8 cellular contexts compared by ENCODE assay signal in genomic region chr12:74317078-74317581, GRCh38.
DNase-seq lines count a peak whose midpoint lies in the region; ATAC-seq and TF ChIP-seq lines count a peak whose summit lies in the region.

No MANE protein-coding gene starts in this region.

- no peaks in the 10 kb centered on the region for H3K36me3 Mint-ChIP-seq in chondrocyte (ENCODE audit: low read depth)
- no peaks in the 10 kb centered on the region for H3K36me3 Mint-ChIP-seq in activated CD8-positive, alpha-beta T cell treated with anti-CD3 and anti-CD28 coated beads for 36 hours (ENCODE audit: low read depth)

- peaks cover 27% of the 10 kb centered on the region for H3K4me1 Mint-ChIP-seq in chondrocyte (ENCODE audit: low read depth)
- no peaks in the 10 kb centered on the region for H3K4me1 Mint-ChIP-seq in activated CD8-positive, alpha-beta T cell treated with anti-CD3 and anti-CD28 coated beads for 36 hours (ENCODE audit: low read depth)

- no CpG with 5 or more reads among the region's 1 CpG for WGBS in neuronal stem cell (ENCODE audit: extremely low coverage in 2 of 2, insufficient read length in 2 of 2, insufficient replicate concordance in 1 of 2), 2 donors

- H2AFZ ChIP-seq in neuronal stem cell (ENCODE audit: low read length): no peak overlapping the region

- H3K9ac ChIP-seq in neuronal stem cell (ENCODE audit: low read depth, low read length, poor library complexity): no peak overlapping the region

- no peak overlapping the region for H4K8ac ChIP-seq in neuronal stem cell (ENCODE audit: low read depth, low read length)

- DNase-seq in GM13976 (ENCODE audit: low spot score) (no peak), NCI-H345 (lab: John Stamatoyannopoulos, UW) (peak; percentile 32), chondrocyte (ENCODE audit: low spot score) (no peak), neuronal stem cell (ENCODE audit: low spot score) (peak; percentile 38), UCSD-AML1 (lab: John Stamatoyannopoulos, UW; ENCODE audit: unreplicated experiment) (no peak)
- no peak for DNase-seq in activated effector memory CD4-positive, alpha-beta T cell treated with Interleukin-2 at 50 U/mL for 16 hours
- no peak for DNase-seq in activated CD8-positive, alpha-beta T cell treated with anti-CD3 and anti-CD28 coated beads for 36 hours

- intact Hi-C loops in activated CD8-positive, alpha-beta T cell treated with anti-CD3 and anti-CD28 coated beads for 36 hours (cut with micrococcal nuclease): no loop called here

- H3K14ac ChIP-seq in neuronal stem cell (ENCODE audit: low read length): no peak overlapping the region

- H3K4me1 ChIP-seq in neuronal stem cell (ENCODE audit: control insufficient read depth in 2 of 2, insufficient read depth in 1 of 2, low read depth in 1 of 2, low read length in 2 of 2): no peaks in the 10 kb centered on the region

- POLR2A ChIA-PET in activated CD8-positive, alpha-beta T cell treated with anti-CD3 and anti-CD28 coated beads for 36 hours (lab: Charles Lee): no interaction called here

- no peaks in the 10 kb centered on the region for H3K9me3 Mint-ChIP-seq in chondrocyte (ENCODE audit: low read depth)
- peaks cover 2% of the 10 kb centered on the region for H3K9me3 Mint-ChIP-seq in activated CD8-positive, alpha-beta T cell treated with anti-CD3 and anti-CD28 coated beads for 36 hours

- H3K4me2 ChIP-seq in neuronal stem cell (ENCODE audit: insufficient read depth, low read length, poor library complexity, severe bottlenecking): no peak overlapping the region

- H2BK120ac ChIP-seq in neuronal stem cell (ENCODE audit: low read depth, low read length): no peak overlapping the region

- no peak for ATAC-seq in HG03378 (IDR thresholded peaks at IDR 0.05; ENCODE audit: unreplicated experiment)
- ATAC-seq in activated CD8-positive, alpha-beta T cell treated with anti-CD3 and anti-CD28 coated beads for 36 hours: no peak

- H3K27ac ChIP-seq in neuronal stem cell (replicated peaks; ENCODE audit: low read length): no peak overlapping the region

- peak overlapping the region; percentile 66 for H3K27ac Mint-ChIP-seq in chondrocyte (ENCODE audit: unreplicated experiment)
- H3K27ac Mint-ChIP-seq in activated CD8-positive, alpha-beta T cell treated with anti-CD3 and anti-CD28 coated beads for 36 hours: no peak overlapping the region

- H3K36me3 ChIP-seq in neuronal stem cell (replicated peaks in 1 of 2; ENCODE audit: control insufficient read depth in 2 of 2, insufficient read depth in 2 of 2, low read length in 2 of 2): no peaks in the 10 kb centered on the region

- no peak overlapping the region for H3K23ac ChIP-seq in neuronal stem cell (ENCODE audit: low read depth, low read length, poor library complexity)

- no peaks in the 10 kb centered on the region for H3K27me3 ChIP-seq in neuronal stem cell (ENCODE audit: control insufficient read depth in 3 of 3, insufficient read depth in 3 of 3, low read depth in 1 of 3, low read length in 3 of 3)

- in situ Hi-C loops in GM13976 (cut with MboI; ENCODE audit: low sequenced_read_pairs, unreplicated experiment): no loop called here

- CTCF ChIA-PET in activated CD8-positive, alpha-beta T cell treated with anti-CD3 and anti-CD28 coated beads for 36 hours (lab: Charles Lee): no interaction called here

- H3K9me3 ChIP-seq in neuronal stem cell (replicated peaks in 1 of 2; ENCODE audit: control insufficient read depth in 2 of 2, insufficient read depth in 1 of 2, low read depth in 1 of 2, low read length in 2 of 2): peaks cover 0 to 2% of the 10 kb centered on the region in 2 donors

- H4K91ac ChIP-seq in neuronal stem cell (ENCODE audit: low read depth, low read length, poor library complexity): no peak overlapping the region

- no peak overlapping the region for H3K18ac ChIP-seq in neuronal stem cell (ENCODE audit: low read length)

- H3K79me1 ChIP-seq in neuronal stem cell (ENCODE audit: low read depth, low read length): no peaks in the 10 kb centered on the region

- H3K4ac ChIP-seq in neuronal stem cell (ENCODE audit: low read length): no peak overlapping the region

- H2AK5ac ChIP-seq in neuronal stem cell (ENCODE audit: low read depth, low read length): no peak overlapping the region

- TF ChIP-seq CTCF in GM13976 (IDR thresholded peaks at IDR 0.05; ENCODE audit: borderline replicate concordance, control extremely low read depth, extremely low read depth, insufficient read depth, missing control alignments) (peak; percentile 10), chondrocyte (IDR thresholded peaks at IDR 0.05) (peak; percentile 81)
- no peak for TF ChIP-seq CTCF in activated CD8-positive, alpha-beta T cell treated with anti-CD3 and anti-CD28 coated beads for 36 hours (IDR thresholded peaks at IDR 0.05)

- no peak overlapping the region for H2BK12ac ChIP-seq in neuronal stem cell (ENCODE audit: low read length)

- no peak overlapping the region for H3K4me3 Mint-ChIP-seq in chondrocyte (ENCODE audit: unreplicated experiment)
- H3K4me3 Mint-ChIP-seq in activated CD8-positive, alpha-beta T cell treated with anti-CD3 and anti-CD28 coated beads for 36 hours: no peak overlapping the region

- H3K27me3 Mint-ChIP-seq in chondrocyte (ENCODE audit: low read depth): peaks cover 8% of the 10 kb centered on the region
- no peaks in the 10 kb centered on the region for H3K27me3 Mint-ChIP-seq in activated CD8-positive, alpha-beta T cell treated with anti-CD3 and anti-CD28 coated beads for 36 hours

- no peak overlapping the region for H2BK15ac ChIP-seq in neuronal stem cell (ENCODE audit: low read length)

- H3K4me3 ChIP-seq in neuronal stem cell (ENCODE audit: low read length in 2 of 2): no peak overlapping the region

- no peak overlapping the region for H2BK5ac ChIP-seq in neuronal stem cell (ENCODE audit: low read length)

Comparison
In these comparisons a context has a peak if more than half of its experiments do, and no peak if none do; other contexts are left out.
1. DNase-seq: peak in NCI-H345 (single experiment) and neuronal stem cell (single experiment); none in GM13976 (single experiment), chondrocyte (single experiment), UCSD-AML1 (single experiment), activated effector memory CD4-positive, alpha-beta T cell treated with Interleukin-2 at 50 U/mL for 16 hours (single experiment) and activated CD8-positive, alpha-beta T cell treated with anti-CD3 and anti-CD28 coated beads for 36 hours (single experiment).